Comparison of ENCODE assay signal across 15 cellular contexts in the genomic region with DNA sequence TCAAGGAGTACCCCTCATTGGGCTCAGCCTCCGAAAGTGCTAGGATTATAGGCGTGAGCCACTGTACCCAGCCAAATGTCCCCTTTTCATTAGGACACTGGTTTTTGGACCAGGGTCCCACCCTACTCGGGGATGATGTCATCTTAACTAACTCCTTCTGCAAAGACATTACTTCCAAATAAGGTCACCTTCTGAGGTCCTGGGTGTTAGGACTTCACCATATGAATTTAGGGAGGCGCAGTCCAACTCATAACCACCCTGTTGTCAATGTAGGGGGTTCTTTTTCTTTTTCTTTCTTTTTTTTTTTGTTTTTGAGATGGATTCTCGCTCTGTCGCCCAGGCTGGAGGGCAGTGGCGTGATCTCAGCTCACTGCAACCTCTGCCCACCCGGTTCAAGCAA.
"Had no signal": no experiment of that assay in that cellular context is flagged by ENCODE, and none has a peak within 500 bp of the region (broad histone marks: within the 10 kb centered on the region; RNA-seq: fewer than 3 reads in every experiment).

No MANE protein-coding gene starts in this region.

- H3K36me3 Mint-ChIP-seq: type B pancreatic cell, WTC11 had no signal

- ATAC-seq: left cardiac atrium, WTC11 had no signal

- H3K9me3 Mint-ChIP-seq: activated naive CD4-positive, alpha-beta T cell treated with anti-CD3 and anti-CD28 coated beads for 36 hours; activated T-helper 1 cell treated with anti-CD3 and anti-CD28 coated beads, Interleukin-12 subunit alpha, Interleukin-12 subunit beta, Interleukin-2, Interleukin-4 antibody, amounts not matched to agents 30 ng/mL and 10 ng/mL and 1 ng/mL, durations not matched to agents 14 hours and 24 hours and 36 hours; nephron; type B pancreatic cell; WTC11 had no signal

- H3K4me2 ChIP-seq: SK-N-SH had no signal

- H3K27ac Mint-ChIP-seq: activated naive CD4-positive, alpha-beta T cell treated with anti-CD3 and anti-CD28 coated beads for 36 hours; activated T-helper 1 cell treated with anti-CD3 and anti-CD28 coated beads, Interleukin-12 subunit alpha, Interleukin-12 subunit beta, Interleukin-2, Interleukin-4 antibody, amounts not matched to agents 30 ng/mL and 10 ng/mL and 1 ng/mL, durations not matched to agents 14 hours and 24 hours and 36 hours; nephron; type B pancreatic cell; WTC11 had no signal

- H3K27ac ChIP-seq: epithelial cell of prostate had no signal

- H3K36me3 ChIP-seq: prostate gland had no signal

- H3K4me3 ChIP-seq: lung, prostate gland had no signal

- DNase-seq: activated CD4-positive, alpha-beta T cell treated with anti-CD3 and anti-CD28 coated beads for 48 hours; activated naive CD4-positive, alpha-beta T cell treated with anti-CD3 and anti-CD28 coated beads for 36 hours; caudate nucleus; cortex of kidney; effector CD8-positive, alpha-beta T cell; left cardiac atrium; SK-N-SH; stimulated activated CD4-positive, alpha-beta T cell treated with anti-CD3 and anti-CD28 coated beads, Interleukin-4, amount 100 ng/mL, for 24 hours had no signal

- H3K9ac ChIP-seq: SK-N-SH had no signal

- H3K4me1 Mint-ChIP-seq: WTC11 had no signal

- H3K9me3 ChIP-seq: prostate gland, SK-N-SH had no signal

- H3K4me3 Mint-ChIP-seq: activated naive CD4-positive, alpha-beta T cell treated with anti-CD3 and anti-CD28 coated beads for 36 hours; activated T-helper 1 cell treated with anti-CD3 and anti-CD28 coated beads, Interleukin-12 subunit alpha, Interleukin-12 subunit beta, Interleukin-2, Interleukin-4 antibody, amounts not matched to agents 30 ng/mL and 10 ng/mL and 1 ng/mL, durations not matched to agents 14 hours and 24 hours and 36 hours; nephron; type B pancreatic cell; WTC11 had no signal
